In the genomic region with DNA sequence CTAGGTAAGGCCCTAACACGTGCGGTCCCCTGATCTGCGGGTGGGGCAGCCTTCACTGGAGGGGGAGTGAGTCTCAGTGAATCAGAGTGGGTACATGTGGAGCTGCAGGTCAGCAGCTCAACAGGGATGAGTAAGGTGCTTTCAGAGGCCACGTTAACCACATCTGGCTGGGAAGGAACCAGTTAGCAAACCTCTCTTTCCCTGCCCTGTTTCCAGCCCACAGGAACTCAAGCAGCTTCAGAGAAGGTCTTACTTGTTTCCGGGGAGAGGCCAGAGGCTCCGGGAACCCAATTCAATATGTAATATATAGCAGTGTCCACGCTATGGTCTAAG, we compare ENCODE assay signal across 13 cellular contexts.
DNase-seq lines count a peak whose midpoint lies in the region; ATAC-seq and TF ChIP-seq lines count a peak whose summit lies in the region.
"Had no signal": no experiment of that assay in that cellular context is flagged by ENCODE, and none has a peak within 500 bp of the region (broad histone marks: within the 10 kb centered on the region; RNA-seq: fewer than 3 reads in every experiment).

No MANE protein-coding gene starts in this region.

- H3K27me3 Mint-ChIP-seq in stimulated activated naive CD8-positive, alpha-beta T cell treated with anti-CD3 and anti-CD28 coated beads, Interleukin-15, amount 100 ng/mL, for 72 hours: no peaks in the 10 kb centered on the region
- H3K27me3 Mint-ChIP-seq in glutamatergic neuron (ENCODE audit: unreplicated experiment): peaks cover 3% of the 10 kb centered on the region
- no peaks in the 10 kb centered on the region for H3K27me3 Mint-ChIP-seq in chondrocyte (ENCODE audit: low read depth)
- H3K27me3 Mint-ChIP-seq: activated CD4-positive, alpha-beta memory T cell treated with anti-CD3 and anti-CD28 coated beads for 36 hours; stimulated activated naive CD8-positive, alpha-beta T cell treated with anti-CD3 and anti-CD28 coated beads, Interleukin-15, Interleukin-2, amounts not matched to agents 100 ng/mL and 50 ng/mL, for 24 hours had no signal

- no peak overlapping the region for H3K4me3 ChIP-seq in RWPE2 (ENCODE audit: severe bottlenecking)

- H3K9me3 Mint-ChIP-seq in stimulated activated naive CD8-positive, alpha-beta T cell treated with anti-CD3 and anti-CD28 coated beads, Interleukin-15, amount 100 ng/mL, for 72 hours: no peaks in the 10 kb centered on the region
- H3K9me3 Mint-ChIP-seq in glutamatergic neuron (ENCODE audit: unreplicated experiment) (peaks cover 10% of the 10 kb centered on the region), chondrocyte (ENCODE audit: low read depth) (no peaks in the 10 kb centered on the region)
- H3K9me3 Mint-ChIP-seq: activated CD4-positive, alpha-beta memory T cell treated with anti-CD3 and anti-CD28 coated beads for 36 hours; HFFc6; stimulated activated naive CD8-positive, alpha-beta T cell treated with anti-CD3 and anti-CD28 coated beads, Interleukin-15, Interleukin-2, amounts not matched to agents 100 ng/mL and 50 ng/mL, for 24 hours had no signal

- no peaks in the 10 kb centered on the region for H3K9me3 ChIP-seq in RWPE2 (ENCODE audit: severe bottlenecking)

- no peaks in the 10 kb centered on the region for H3K27me3 ChIP-seq in RWPE2 (ENCODE audit: insufficient read depth, poor library complexity, severe bottlenecking)

- ATAC-seq in stimulated activated naive CD8-positive, alpha-beta T cell treated with anti-CD3 and anti-CD28 coated beads, Interleukin-15, amount 100 ng/mL, for 72 hours: peak; percentile 35
- no peak for ATAC-seq in stimulated activated naive CD8-positive, alpha-beta T cell treated with anti-CD3 and anti-CD28 coated beads, Interleukin-15, Interleukin-2, amounts not matched to agents 100 U/mL and 50 U/mL, for 24 hours
- peak; percentile 59; the same call in 1 of the 3 replicates for ATAC-seq in RWPE2 (ENCODE audit: low read depth)
- no peak for ATAC-seq in HG02763 (IDR thresholded peaks at IDR 0.05; ENCODE audit: unreplicated experiment)
- no peak for ATAC-seq in GM19035 (IDR thresholded peaks at IDR 0.05; ENCODE audit: unreplicated experiment)

- H3K4me1 Mint-ChIP-seq in stimulated activated naive CD8-positive, alpha-beta T cell treated with anti-CD3 and anti-CD28 coated beads, Interleukin-15, amount 100 ng/mL, for 72 hours: peaks cover 30% of the 10 kb centered on the region
- H3K4me1 Mint-ChIP-seq in glutamatergic neuron (ENCODE audit: low read depth, unreplicated experiment) (peaks cover 46% of the 10 kb centered on the region), chondrocyte (ENCODE audit: low read depth) (peaks cover 18% of the 10 kb centered on the region)

- H3K4me3 Mint-ChIP-seq in stimulated activated naive CD8-positive, alpha-beta T cell treated with anti-CD3 and anti-CD28 coated beads, Interleukin-15, amount 100 ng/mL, for 72 hours: no peak overlapping the region
- H3K4me3 Mint-ChIP-seq in glutamatergic neuron (ENCODE audit: unreplicated experiment) (no peak overlapping the region), chondrocyte (ENCODE audit: unreplicated experiment) (no peak overlapping the region)
- H3K4me3 Mint-ChIP-seq: activated CD4-positive, alpha-beta memory T cell treated with anti-CD3 and anti-CD28 coated beads for 36 hours; HFFc6; stimulated activated naive CD8-positive, alpha-beta T cell treated with anti-CD3 and anti-CD28 coated beads, Interleukin-15, Interleukin-2, amounts not matched to agents 100 ng/mL and 50 ng/mL, for 24 hours had no signal

- no peak for DNase-seq in stimulated activated naive CD8-positive, alpha-beta T cell treated with anti-CD3 and anti-CD28 coated beads, Interleukin-15, amount 100 ng/mL, for 72 hours
- DNase-seq in stimulated activated naive CD8-positive, alpha-beta T cell treated with anti-CD3 and anti-CD28 coated beads, Interleukin-15, Interleukin-2, amounts not matched to agents 100 U/mL and 50 U/mL, for 24 hours: no peak
- DNase-seq in RWPE2 (ENCODE audit: low spot score) (no peak), glutamatergic neuron (peak; percentile 1), chondrocyte (ENCODE audit: low spot score) (no peak), NCI-H345 treated with DMSO at 0.1 percent for 48 hours (lab: John Stamatoyannopoulos, UW; ENCODE audit: unreplicated experiment) (no peak)
- DNase-seq: activated CD4-positive, alpha-beta memory T cell treated with anti-CD3 and anti-CD28 coated beads for 36 hours; HFFc6; NK-92 treated with Interleukin-12 subunit alpha and Interleukin-12 subunit beta, amount 100 ng/mL, for 24 hours; small intestine had no signal

- H3K27ac ChIP-seq in RWPE2 (ENCODE audit: poor library complexity, severe bottlenecking): no peak overlapping the region

- no peaks in the 10 kb centered on the region for H3K36me3 ChIP-seq in RWPE2 (ENCODE audit: low read depth)

- H3K36me3 Mint-ChIP-seq in glutamatergic neuron (ENCODE audit: unreplicated experiment) (no peaks in the 10 kb centered on the region), chondrocyte (ENCODE audit: low read depth) (no peaks in the 10 kb centered on the region)
- H3K36me3 Mint-ChIP-seq: activated CD4-positive, alpha-beta memory T cell treated with anti-CD3 and anti-CD28 coated beads for 36 hours had no signal

- peaks cover 24% of the 10 kb centered on the region for H3K4me1 ChIP-seq in RWPE2 (ENCODE audit: insufficient read depth, poor library complexity, severe bottlenecking)

- no peak for TF ChIP-seq CTCF in RWPE2 (IDR thresholded peaks at IDR 0.05; ENCODE audit: poor library complexity, severe bottlenecking)
- TF ChIP-seq CTCF in glutamatergic neuron (IDR thresholded peaks at IDR 0.05; ENCODE audit: partially characterized antibody, unreplicated experiment): no peak
- no peak for TF ChIP-seq CTCF in chondrocyte (IDR thresholded peaks at IDR 0.05)

- H3K27ac Mint-ChIP-seq in stimulated activated naive CD8-positive, alpha-beta T cell treated with anti-CD3 and anti-CD28 coated beads, Interleukin-15, amount 100 ng/mL, for 72 hours: no peak overlapping the region
- H3K27ac Mint-ChIP-seq in glutamatergic neuron (ENCODE audit: unreplicated experiment) (no peak overlapping the region), chondrocyte (ENCODE audit: unreplicated experiment) (no peak overlapping the region)
- H3K27ac Mint-ChIP-seq: activated CD4-positive, alpha-beta memory T cell treated with anti-CD3 and anti-CD28 coated beads for 36 hours; HFFc6; stimulated activated naive CD8-positive, alpha-beta T cell treated with anti-CD3 and anti-CD28 coated beads, Interleukin-15, Interleukin-2, amounts not matched to agents 100 ng/mL and 50 ng/mL, for 24 hours had no signal

Comparison
In these comparisons a context has a peak if more than half of its experiments do, and no peak if none do; other contexts are left out.
1. ATAC-seq: peak in stimulated activated naive CD8-positive, alpha-beta T cell treated with anti-CD3 and anti-CD28 coated beads, Interleukin-15, amount 100 ng/mL, for 72 hours (single experiment) and RWPE2 (single experiment); none in stimulated activated naive CD8-positive, alpha-beta T cell treated with anti-CD3 and anti-CD28 coated beads, Interleukin-15, Interleukin-2, amounts not matched to agents 100 U/mL and 50 U/mL, for 24 hours (single experiment), HG02763 (single experiment) and GM19035 (single experiment).